14 cellular contexts compared by ENCODE assay signal in the genomic region with DNA sequence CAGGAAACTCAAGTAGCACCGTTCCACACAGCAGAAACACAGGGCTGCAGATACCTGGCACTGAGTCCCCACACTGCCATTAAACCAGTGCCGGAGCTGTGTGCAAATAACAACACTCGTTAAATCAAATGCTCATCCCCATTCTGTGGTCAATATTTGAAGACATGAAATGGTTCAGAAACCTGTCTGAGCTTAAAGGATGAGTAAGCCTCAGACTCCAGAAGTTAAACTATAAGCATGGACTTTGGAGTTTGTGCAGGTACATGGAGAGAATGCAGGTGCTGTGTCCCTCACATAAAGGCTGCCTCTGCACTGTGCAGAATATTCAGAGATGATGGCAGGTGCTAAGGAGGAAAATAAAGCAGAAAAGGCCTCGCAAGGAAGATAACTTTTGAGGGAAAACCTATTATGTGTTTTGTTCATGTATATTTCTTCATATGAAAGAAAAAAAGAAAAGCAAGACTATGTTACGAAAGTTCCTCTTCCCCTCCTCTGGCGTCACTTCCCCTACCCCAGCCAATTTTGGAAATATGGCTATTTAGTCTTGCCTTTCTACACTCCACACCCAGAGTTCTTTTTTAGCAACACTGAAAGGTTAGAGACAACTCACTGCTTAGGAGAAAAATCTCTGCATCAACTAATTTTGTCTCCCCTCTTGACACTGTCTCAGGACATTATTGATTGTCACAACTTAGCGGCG. TPM values are rescaled to one million over a fixed set of nuclear protein-coding genes. Genes with fewer than 3 reads are reported as not detected.
DNase-seq lines count a peak whose midpoint lies in the region; ATAC-seq, FAIRE-seq and TF ChIP-seq lines count a peak whose summit lies in the region.
"Had no signal": no experiment of that assay in that cellular context is flagged by ENCODE, and none has a peak within 500 bp of the region (broad histone marks: within the 10 kb centered on the region; RNA-seq: fewer than 3 reads in every experiment).

No MANE protein-coding gene starts in this region.

- CTCF ChIA-PET in A549 (lab: Yijun Ruan, JAX) (interaction anchor here (0.5 kb wide), 1 partner anchor 51 kb away, joined by 3 read pairs; no protein-coding TSS in a partner anchor), endothelial cell of umbilical vein (lab: Charles Lee) (interaction anchor here (0.7 to 0.8 kb wide), 2 partner anchors 16 to 117 kb away, joined by 3 read pairs; no protein-coding TSS in a partner anchor)
- CTCF ChIA-PET in CD8-positive, alpha-beta memory T cell (lab: Charles Lee) = no interaction called here

- peaks cover 0 to 3% of the 10 kb centered on the region in 2 donors for H3K27me3 Mint-ChIP-seq in CD8-positive, alpha-beta memory T cell

- no peaks in the 10 kb centered on the region for H3K36me3 ChIP-seq in CD8-positive, alpha-beta memory T cell (ENCODE audit: insufficient read depth, low read length)
- no peaks in the 10 kb centered on the region for H3K36me3 ChIP-seq in endothelial cell of umbilical vein (ENCODE audit: control insufficient read depth in 2 of 2, extremely low read depth in 1 of 2, insufficient read depth in 2 of 2, low read length in 2 of 2)

- H3K36me3 Mint-ChIP-seq in CD8-positive, alpha-beta memory T cell = peaks cover 0 to 1% (median 0%) of the 10 kb centered on the region in 3 donors
- H3K36me3 Mint-ChIP-seq: brain had no signal

- no peak overlapping the region for H2AFZ ChIP-seq in endothelial cell of umbilical vein (ENCODE audit: low read depth, low read length)

- no peak for DNase-seq in A549 (ENCODE audit: low read depth in 1 of 2, low spot score in 1 of 2)
- no peak for DNase-seq in CD8-positive, alpha-beta memory T cell
- DNase-seq in NOMO-1 treated with dmso at 0.1 percent for 144 hours (lab: John Stamatoyannopoulos, UW; ENCODE audit: unreplicated experiment) = peak; percentile 42
- DNase-seq in endothelial cell of umbilical vein (ENCODE audit: low read depth, low spot score) = peak; percentile 21
- DNase-seq in NCI-H128 (lab: John Stamatoyannopoulos, UW; ENCODE audit: unreplicated experiment) = no peak
- DNase-seq in GOT3 (lab: John Stamatoyannopoulos, UW) = no peak
- DNase-seq: activated CD4-positive, alpha-beta T cell treated with anti-CD3 and anti-CD28 coated beads, Interleukin-2, amount 50 U/mL, for 1 hour; MM.1S; RPMI8226 had no signal

- H3K4me3 ChIP-seq in A549 (no peak overlapping the region), endothelial cell of umbilical vein (replicated peaks in 1 of 3; ENCODE audit: insufficient read depth in 1 of 3, low read depth in 1 of 3, low read length in 3 of 3) (no peak overlapping the region)
- no peak overlapping the region for H3K4me3 ChIP-seq in CD8-positive, alpha-beta memory T cell (ENCODE audit: low read length)
- H3K4me3 ChIP-seq: testis had no signal

- no peaks in the 10 kb centered on the region for H3K27me3 ChIP-seq in CD8-positive, alpha-beta memory T cell (ENCODE audit: insufficient read depth, low read length, poor library complexity, severe bottlenecking)
- H3K27me3 ChIP-seq in endothelial cell of umbilical vein (ENCODE audit: control insufficient read depth in 2 of 2, insufficient read depth in 2 of 2, low read length in 2 of 2) = no peaks in the 10 kb centered on the region
- H3K27me3 ChIP-seq: testis had no signal

- TF ChIP-seq CTCF in A549 (IDR thresholded peaks at IDR 0.05) (no peak), endothelial cell of umbilical vein (IDR thresholded peaks at IDR 0.05; ENCODE audit: extremely low read depth in 1 of 2, insufficient read depth in 1 of 2, low read depth in 1 of 2, low read length in 2 of 2) (no peak)

- TF ChIP-seq EP300 in A549 (IDR thresholded peaks at IDR 0.05) = no peak

- H3K4me1 ChIP-seq in A549 (peaks cover 52% of the 10 kb centered on the region), endothelial cell of umbilical vein (ENCODE audit: control insufficient read depth, extremely low read depth, insufficient read depth, low read length) (peaks cover 38% of the 10 kb centered on the region)
- peaks cover 27% of the 10 kb centered on the region for H3K4me1 ChIP-seq in CD8-positive, alpha-beta memory T cell (ENCODE audit: insufficient read depth, low read length)

- no peaks in the 10 kb centered on the region for H3K9me1 ChIP-seq in endothelial cell of umbilical vein (replicated peaks; ENCODE audit: control insufficient read depth, extremely low read depth, insufficient read depth, low read length)

- no peak overlapping the region for H3K9ac ChIP-seq in endothelial cell of umbilical vein (replicated peaks; ENCODE audit: extremely low read depth, insufficient read depth, low read length)

- WGBS in A549 (ENCODE audit: missing lambda C conversion rate) = 71% methylated on average over 8 of the region's 8 CpGs

- no peaks in the 10 kb centered on the region for H3K9me3 ChIP-seq in A549
- H3K9me3 ChIP-seq in CD8-positive, alpha-beta memory T cell (ENCODE audit: low read length) = no peaks in the 10 kb centered on the region
- no peaks in the 10 kb centered on the region for H3K9me3 ChIP-seq in endothelial cell of umbilical vein (replicated peaks; ENCODE audit: control insufficient read depth, insufficient read depth, low read length)
- H3K9me3 ChIP-seq: testis had no signal

- BruUV-seq in endothelial cell of umbilical vein (replicated peaks; lab: Mats Ljungman, UMichigan) = no TSS peak

- H3K9me3 Mint-ChIP-seq in CD8-positive, alpha-beta memory T cell = no peaks in the 10 kb centered on the region

- intact Hi-C loops in endothelial cell of umbilical vein (cut with micrococcal nuclease) = no loop called here

- POLR2A ChIA-PET in A549 (lab: Yijun Ruan, JAX) = interaction anchor here (1.3 kb wide), 1 partner anchor 38 kb away, joined by 3 read pairs; no protein-coding TSS in a partner anchor
- POLR2A ChIA-PET in CD8-positive, alpha-beta memory T cell (lab: Charles Lee) = no interaction called here
- POLR2A ChIA-PET in endothelial cell of umbilical vein (lab: Charles Lee) = no interaction called here

- H3K79me2 ChIP-seq in endothelial cell of umbilical vein (ENCODE audit: control insufficient read depth, insufficient read depth, low read length) = peaks cover 2% of the 10 kb centered on the region

- H3K27ac ChIP-seq in A549 (peak overlapping the region; percentile 71 to 83), endothelial cell of umbilical vein (ENCODE audit: insufficient read depth, low read depth, low read length) (peak overlapping the region; percentile 91)
- peak overlapping the region; percentile 78 for H3K27ac ChIP-seq in CD8-positive, alpha-beta memory T cell (ENCODE audit: low read depth, low read length)
- H3K27ac ChIP-seq: testis had no signal

- dilution Hi-C loops in endothelial cell of umbilical vein (cut with MboI; ENCODE audit: extremely low pct_ligation_motif_present, low sequenced_read_pairs) = no loop called here

- no peak overlapping the region for H3K4me3 Mint-ChIP-seq in CD8-positive, alpha-beta memory T cell
- H3K4me3 Mint-ChIP-seq: brain had no signal

- peaks cover 14 to 20% (median 15%) of the 10 kb centered on the region in 3 donors for H3K4me1 Mint-ChIP-seq in CD8-positive, alpha-beta memory T cell

- peak overlapping the region; percentile 72 for H3K4me2 ChIP-seq in A549
- H3K4me2 ChIP-seq in endothelial cell of umbilical vein (ENCODE audit: insufficient read depth, low read length) = peak overlapping the region; percentile 10

- FAIRE-seq in A549 (lab: Jason Lieb, UNC) (no peak), endothelial cell of umbilical vein (lab: Jason Lieb, UNC) (peak; percentile 15)

- ATAC-seq in A549 = no peak
- no peak for ATAC-seq in HG02973 (IDR thresholded peaks at IDR 0.05; ENCODE audit: unreplicated experiment)
- no peak for ATAC-seq in HG03565 (IDR thresholded peaks at IDR 0.05; ENCODE audit: unreplicated experiment)

- H4K20me1 ChIP-seq in endothelial cell of umbilical vein (replicated peaks; ENCODE audit: control insufficient read depth, extremely low read depth, insufficient read depth, low read length) = no peaks in the 10 kb centered on the region

- no peak overlapping the region for H3K27ac Mint-ChIP-seq in CD8-positive, alpha-beta memory T cell

- TF ChIP-seq POLR2A in A549 (IDR thresholded peaks at IDR 0.05; ENCODE audit: low read length) = no peak
- no peak for TF ChIP-seq POLR2A in endothelial cell of umbilical vein (IDR thresholded peaks at IDR 0.05; ENCODE audit: low read depth, low read length)

- TF ChIP-seq RAD21 in A549 (conservative IDR thresholded peaks at IDR 0.05 in 1 of 2, IDR thresholded peaks at IDR 0.05 in 1 of 2) = no peak

RNA-seq across cellular contexts. Expression of a gene that starts 4.6 kb away (rescaled TPM):
- polyA plus RNA-seq in A549 (2011; rRNA removed) (10.7 and 11.2 TPM in 2 replicates), A549 (2017; fragmentation: RNase III; extraction: RNeasy Plus Mini Kit Qiagen cat#74134 plus additional on column Dnase treatment) (13.8 to 15.1 TPM (median 14.3 TPM) in 3 replicates), endothelial cell of umbilical vein (22.1 and 23.0 TPM in 2 replicates)
- polyA plus RNA-seq in A549 (2012; cell fraction: cytosol; rRNA removed) = 9.6 and 10.7 TPM in 2 replicates
- 14.9 and 15.8 TPM in 2 replicates for polyA plus RNA-seq in A549 (2012; cell fraction: nucleus; rRNA removed)
- 8.6 and 11.1 TPM in 2 replicates for polyA minus RNA-seq in A549 (2011; rRNA and poly(A)+ RNA removed)
- total RNA-seq in CD8-positive, alpha-beta memory T cell = 10 to 100 TPM; 12.8 to 13.0 TPM
- polyA plus RNA-seq in CD8-positive, alpha-beta memory T cell = 14.7 TPM
- 27.0 and 32.3 TPM in 2 replicates for total RNA-seq in endothelial cell of umbilical vein
- 28.7 and 30.8 TPM in 2 replicates for polyA plus RNA-seq in endothelial cell of umbilical vein (2011; cell fraction: cytosol; rRNA removed)
- 61.9 and 67.2 TPM in 2 replicates for polyA plus RNA-seq in endothelial cell of umbilical vein (2011; cell fraction: nucleus; rRNA removed)
- 30.5 and 34.4 TPM in 2 replicates for polyA plus RNA-seq in endothelial cell of umbilical vein (2012)
- 27.6 and 33.9 TPM in 2 replicates for polyA minus RNA-seq in endothelial cell of umbilical vein
- 3.5 TPM for polyA minus RNA-seq in endothelial cell of umbilical vein (2011; cell fraction: cytosol; rRNA and poly(A)+ RNA removed)
- 19.2 and 26.0 TPM in 2 replicates for polyA minus RNA-seq in endothelial cell of umbilical vein (2011; cell fraction: nucleus; rRNA and poly(A)+ RNA removed)

RNA-seq across cellular contexts. Expression of a gene that starts 33.8 kb away (rescaled TPM):
- not detected in 2 replicates for polyA plus RNA-seq in A549 (2011; rRNA removed)
- polyA plus RNA-seq in A549 (2012; cell fraction: cytosol; rRNA removed) = not detected in 2 replicates
- polyA plus RNA-seq in A549 (2012; cell fraction: nucleus; rRNA removed) = not detected in 2 replicates
- not detected in 3 replicates for polyA plus RNA-seq in A549 (2017; fragmentation: RNase III; extraction: RNeasy Plus Mini Kit Qiagen cat#74134 plus additional on column Dnase treatment)
- polyA minus RNA-seq in A549 (2011; rRNA and poly(A)+ RNA removed) = not detected in 2 replicates
- not detected for total RNA-seq in CD8-positive, alpha-beta memory T cell
- polyA plus RNA-seq in CD8-positive, alpha-beta memory T cell = not detected
- not detected in 2 replicates for total RNA-seq in endothelial cell of umbilical vein
- polyA plus RNA-seq in endothelial cell of umbilical vein = not detected in 2 replicates
- polyA plus RNA-seq in endothelial cell of umbilical vein (2011; cell fraction: cytosol; rRNA removed) = not detected in 2 replicates
- not detected in 2 replicates for polyA plus RNA-seq in endothelial cell of umbilical vein (2011; cell fraction: nucleus; rRNA removed)
- not detected in 2 replicates for polyA plus RNA-seq in endothelial cell of umbilical vein (2012)
- not detected in 2 replicates for polyA minus RNA-seq in endothelial cell of umbilical vein
- not detected for polyA minus RNA-seq in endothelial cell of umbilical vein (2011; cell fraction: cytosol; rRNA and poly(A)+ RNA removed)
- polyA minus RNA-seq in endothelial cell of umbilical vein (2011; cell fraction: nucleus; rRNA and poly(A)+ RNA removed) = not detected in 2 replicates
- total RNA-seq: esophagus mucosa had no signal

RNA-seq across cellular contexts. Expression of a gene that starts 38.0 kb away (rescaled TPM):
- polyA plus RNA-seq in A549 (2011; rRNA removed) (137 and 209 TPM in 2 replicates), A549 (2017; fragmentation: RNase III; extraction: RNeasy Plus Mini Kit Qiagen cat#74134 plus additional on column Dnase treatment) (165 to 190 TPM (median 166 TPM) in 3 replicates), endothelial cell of umbilical vein (19.4 and 28.6 TPM in 2 replicates)
- polyA plus RNA-seq in A549 (2012; cell fraction: cytosol; rRNA removed) = 88.4 and 101 TPM in 2 replicates
- polyA plus RNA-seq in A549 (2012; cell fraction: nucleus; rRNA removed) = 65.4 and 111 TPM in 2 replicates
- polyA minus RNA-seq in A549 (2011; rRNA and poly(A)+ RNA removed) = 113 and 122 TPM in 2 replicates
- total RNA-seq in CD8-positive, alpha-beta memory T cell = 100 to 1,000 TPM; 214 to 219 TPM
- 43.6 TPM for polyA plus RNA-seq in CD8-positive, alpha-beta memory T cell
- 63.7 and 69.1 TPM in 2 replicates for total RNA-seq in endothelial cell of umbilical vein
- polyA plus RNA-seq in endothelial cell of umbilical vein (2011; cell fraction: cytosol; rRNA removed) = 41.5 and 45.2 TPM in 2 replicates
- 67.2 and 94.8 TPM in 2 replicates for polyA plus RNA-seq in endothelial cell of umbilical vein (2011; cell fraction: nucleus; rRNA removed)
- 60.0 and 85.3 TPM in 2 replicates for polyA plus RNA-seq in endothelial cell of umbilical vein (2012)
- 62.1 and 66.3 TPM in 2 replicates for polyA minus RNA-seq in endothelial cell of umbilical vein
- polyA minus RNA-seq in endothelial cell of umbilical vein (2011; cell fraction: cytosol; rRNA and poly(A)+ RNA removed) = 57.0 TPM
- polyA minus RNA-seq in endothelial cell of umbilical vein (2011; cell fraction: nucleus; rRNA and poly(A)+ RNA removed) = 30.6 and 52.1 TPM in 2 replicates

RNA-seq across cellular contexts. Expression of a gene that starts 49.8 kb away (rescaled TPM):
- polyA plus RNA-seq in A549 (2011; rRNA removed) (0.39 and 0.56 TPM in 2 replicates), A549 (2017; fragmentation: RNase III; extraction: RNeasy Plus Mini Kit Qiagen cat#74134 plus additional on column Dnase treatment) (0.13 to 0.21 TPM (median 0.15 TPM) in 3 replicates), endothelial cell of umbilical vein (6.0 and 6.1 TPM in 2 replicates)
- 0.12 and 0.19 TPM in 2 replicates for polyA plus RNA-seq in A549 (2012; cell fraction: cytosol; rRNA removed)
- polyA plus RNA-seq in A549 (2012; cell fraction: nucleus; rRNA removed) = 0.56 and 0.72 TPM in 2 replicates
- 0.58 and 0.99 TPM in 2 replicates for polyA minus RNA-seq in A549 (2011; rRNA and poly(A)+ RNA removed)
- total RNA-seq in CD8-positive, alpha-beta memory T cell = 1 to 10 TPM; 6.2 to 6.7 TPM
- 11.9 TPM for polyA plus RNA-seq in CD8-positive, alpha-beta memory T cell
- 4.0 and 6.2 TPM in 2 replicates for total RNA-seq in endothelial cell of umbilical vein
- 3.9 and 4.7 TPM in 2 replicates for polyA plus RNA-seq in endothelial cell of umbilical vein (2011; cell fraction: cytosol; rRNA removed)
- 31.6 and 35.6 TPM in 2 replicates for polyA plus RNA-seq in endothelial cell of umbilical vein (2011; cell fraction: nucleus; rRNA removed)
- polyA plus RNA-seq in endothelial cell of umbilical vein (2012) = 4.2 and 4.7 TPM in 2 replicates
- 13.8 and 19.6 TPM in 2 replicates for polyA minus RNA-seq in endothelial cell of umbilical vein
- polyA minus RNA-seq in endothelial cell of umbilical vein (2011; cell fraction: cytosol; rRNA and poly(A)+ RNA removed) = not detected
- 13.5 and 19.1 TPM in 2 replicates for polyA minus RNA-seq in endothelial cell of umbilical vein (2011; cell fraction: nucleus; rRNA and poly(A)+ RNA removed)

Comparison
In these comparisons a context has a peak if more than half of its experiments do, and no peak if none do; other contexts are left out.
1. DNase-seq: peak in NOMO-1 treated with dmso at 0.1 percent for 144 hours (single experiment) and endothelial cell of umbilical vein (single experiment); none in A549 (0 of 2), CD8-positive, alpha-beta memory T cell (0 of 5), NCI-H128 (single experiment) and GOT3 (single experiment).
2. Peak in every context shown above with its lines, with median percentiles within 50 percentile points of each other: H3K27ac ChIP-seq.